Comparison of ENCODE assay signal across 9 cellular contexts in genomic region chr12:130796985-130797686, GRCh38. TPM values are rescaled to one million over a fixed set of nuclear protein-coding genes. Genes with fewer than 3 reads are reported as not detected.
A peak's percentile ranks its signal among the peaks of the same experiment; 100 is the strongest.
DNase-seq lines count a peak whose midpoint lies in the region; ATAC-seq and TF ChIP-seq lines count a peak whose summit lies in the region.
"Had no signal": no experiment of that assay in that cellular context is flagged by ENCODE, and none has a peak within 500 bp of the region (broad histone marks: within the 10 kb centered on the region; RNA-seq: fewer than 3 reads in every experiment).

No MANE protein-coding gene starts in this region.

- H3K27me3 ChIP-seq in H7 (ENCODE audit: control insufficient read depth, insufficient read depth, low read length), result no peaks in the 10 kb centered on the region

- no peak overlapping the region for H3K4me3 ChIP-seq in H7 (ENCODE audit: insufficient read depth, low read depth, low read length)

- H3K36me3 Mint-ChIP-seq in type B pancreatic cell, result peaks cover 9% of the 10 kb centered on the region

- peaks cover 3% of the 10 kb centered on the region for H3K36me3 ChIP-seq in H7 (replicated peaks; ENCODE audit: control insufficient read depth, insufficient read depth, low read length)

- H3K4me1 Mint-ChIP-seq in type B pancreatic cell (ENCODE audit: unreplicated experiment), result peaks cover 10% of the 10 kb centered on the region

- H3K4me3 Mint-ChIP-seq in type B pancreatic cell, result no peak overlapping the region

- no peak for TF ChIP-seq CTCF in type B pancreatic cell (conservative IDR thresholded peaks at IDR 0.05)

- ATAC-seq in GM19324 (IDR thresholded peaks at IDR 0.05; ENCODE audit: low FRiP score, unreplicated experiment) (peak; percentile 59), HG03378 (IDR thresholded peaks at IDR 0.05; ENCODE audit: unreplicated experiment) (peak; percentile 70)

- H3K27me3 Mint-ChIP-seq in type B pancreatic cell, result no peaks in the 10 kb centered on the region

- peak; percentile 24 for DNase-seq in activated T-helper 9 cell treated with anti-CD3 and anti-CD28 coated beads, Interleukin-2, amount 50 U/mL, for 16 hours (ENCODE audit: low read depth)
- DNase-seq in stimulated activated CD4-positive, alpha-beta T cell treated with anti-CD3 and anti-CD28 coated beads, Interleukin-4, amount 100 ng/mL, for 4 hours, result peak; percentile 30 to 31
- DNase-seq in H7, result no peak
- no peak for DNase-seq in type B pancreatic cell (ENCODE audit: extremely low spot score, unreplicated experiment)
- DNase-seq in glomerular visceral epithelial cell (ENCODE audit: extremely low spot score), result no peak
- DNase-seq in NCI-H524 treated with DMSO at 0.1 percent for 48 hours (lab: John Stamatoyannopoulos, UW), result no peak
- DNase-seq: IMR-90 had no signal

- H3K27ac Mint-ChIP-seq in type B pancreatic cell, result no peak overlapping the region

- H3K9me3 Mint-ChIP-seq in type B pancreatic cell, result no peaks in the 10 kb centered on the region

RNA-seq across cellular contexts. Expression of gene STX2, which starts 41.9 kb away (rescaled TPM):
- total RNA-seq in H7 (2014; rRNA removed; shearing (Covaris generic)), result 19.3 and 24.9 TPM in 2 replicates
- 8.2 and 17.3 TPM in 2 replicates for total RNA-seq in type B pancreatic cell (ENCODE audit: low replicate concordance)

Comparison
In these comparisons a context has a peak if more than half of its experiments do, and no peak if none do; other contexts are left out.
1. DNase-seq: peak in activated T-helper 9 cell treated with anti-CD3 and anti-CD28 coated beads, Interleukin-2, amount 50 U/mL, for 16 hours (single experiment) and stimulated activated CD4-positive, alpha-beta T cell treated with anti-CD3 and anti-CD28 coated beads, Interleukin-4, amount 100 ng/mL, for 4 hours (2 of 2); none in H7 (single experiment), type B pancreatic cell (single experiment), glomerular visceral epithelial cell (single experiment) and NCI-H524 treated with DMSO at 0.1 percent for 48 hours (single experiment).